Comparison of ENCODE assay signal across 2 cellular contexts in the genomic region with DNA sequence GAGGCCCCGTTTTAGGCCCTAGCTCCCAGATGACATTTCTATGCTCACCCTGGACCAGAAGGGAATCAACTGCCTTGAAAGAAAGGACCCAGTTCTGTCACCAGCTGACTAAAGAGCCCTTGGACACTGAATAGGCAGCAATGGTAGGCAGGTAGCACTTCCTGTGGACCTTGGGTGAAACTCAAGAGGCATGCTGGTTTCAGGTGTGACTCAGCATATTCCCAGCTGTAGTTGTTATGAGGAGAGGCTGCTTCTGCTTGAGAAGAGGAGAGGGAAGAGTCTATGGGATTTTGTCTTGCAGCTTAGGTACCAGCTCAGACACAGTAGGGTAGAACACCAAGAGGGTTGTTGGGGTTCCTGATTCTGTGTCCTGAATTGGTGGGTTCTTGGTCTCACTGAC.
TF ChIP-seq lines count a peak whose summit lies in the region.

No MANE protein-coding gene starts in this region.

TF ChIP-seq in A549, 52 proteins besides CTCF, POLR2A, EP300 and RAD21:
- TF ChIP-seq MAFK (IDR thresholded peaks at IDR 0.05; ENCODE audit: partially characterized antibody), result peak; percentile 59
- no peak for TF ChIP-seq JUNB (IDR thresholded peaks at IDR 0.05)
- TF ChIP-seq ZSCAN20 (CRISPR knock-in tag; IDR thresholded peaks at IDR 0.05), result no peak
- peak; percentile 60 for TF ChIP-seq NFE2L2 (conservative IDR thresholded peaks at IDR 0.05; ENCODE audit: low read length)

TF ChIP-seq in IMR-90, 13 proteins besides CTCF, POLR2A, EP300 and RAD21:
- no peak for TF ChIP-seq BHLHE40 (IDR thresholded peaks at IDR 0.05; ENCODE audit: low read depth, low read length)
- TF ChIP-seq, protein P1, sequence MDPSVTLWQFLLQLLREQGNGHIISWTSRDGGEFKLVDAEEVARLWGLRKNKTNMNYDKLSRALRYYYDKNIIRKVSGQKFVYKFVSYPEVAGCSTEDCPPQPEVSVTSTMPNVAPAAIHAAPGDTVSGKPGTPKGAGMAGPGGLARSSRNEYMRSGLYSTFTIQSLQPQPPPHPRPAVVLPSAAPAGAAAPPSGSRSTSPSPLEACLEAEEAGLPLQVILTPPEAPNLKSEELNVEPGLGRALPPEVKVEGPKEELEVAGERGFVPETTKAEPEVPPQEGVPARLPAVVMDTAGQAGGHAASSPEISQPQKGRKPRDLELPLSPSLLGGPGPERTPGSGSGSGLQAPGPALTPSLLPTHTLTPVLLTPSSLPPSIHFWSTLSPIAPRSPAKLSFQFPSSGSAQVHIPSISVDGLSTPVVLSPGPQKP (IDR thresholded peaks at IDR 0.05; ENCODE audit: borderline replicate concordance, low read depth, low read length), result no peak
- TF ChIP-seq MXI1 (IDR thresholded peaks at IDR 0.05; ENCODE audit: borderline replicate concordance, low read depth, low read length), result no peak
- no peak for TF ChIP-seq CHD1 (IDR thresholded peaks at IDR 0.05; ENCODE audit: low read depth, low read length)
- peak; percentile 82 for TF ChIP-seq NFE2L2 (IDR thresholded peaks at IDR 0.05; ENCODE audit: low read depth, low read length)
